14 cellular contexts compared by ENCODE assay signal in genomic region chr7:32161708-32162107, GRCh38.
DNase-seq lines count a peak whose midpoint lies in the region; ATAC-seq and TF ChIP-seq lines count a peak whose summit lies in the region.
"Had no signal": no experiment of that assay in that cellular context is flagged by ENCODE, and none has a peak within 500 bp of the region (broad histone marks: within the 10 kb centered on the region; RNA-seq: fewer than 3 reads in every experiment).

No MANE protein-coding gene starts in this region.

- TF ChIP-seq CTCF in heart right ventricle (IDR thresholded peaks at IDR 0.05), result no peak
- TF ChIP-seq CTCF in foreskin keratinocyte (conservative IDR thresholded peaks at IDR 0.05), result no peak

- H4K20me1 ChIP-seq in Karpas-422 (ENCODE audit: insufficient read depth, low read depth, low read length), result no peaks in the 10 kb centered on the region

- H3K4me3 ChIP-seq in heart right ventricle, result no peak overlapping the region
- no peak overlapping the region for H3K4me3 ChIP-seq in adipocyte (ENCODE audit: low read length)
- H3K4me3 ChIP-seq in Karpas-422 (ENCODE audit: low read length), result no peak overlapping the region

- peak overlapping the region; percentile 71 for H3K9ac ChIP-seq in adipocyte (ENCODE audit: low read length)
- H3K9ac ChIP-seq in Karpas-422 (ENCODE audit: low read length), result no peak overlapping the region

- DNase-seq in heart right ventricle (no peak), left cardiac atrium (no peak), adipocyte (ENCODE audit: low read depth) (peak; percentile 68), foreskin keratinocyte (peak; percentile 21 to 42), GDM1 (lab: John Stamatoyannopoulos, UW) (no peak), DMS 273 treated with DMSO at 0.1 percent for 48 hours (lab: John Stamatoyannopoulos, UW) (no peak), Karpas-422 (no peak), sciatic nerve (ENCODE audit: low spot score) (no peak)
- DNase-seq: activated CD8-positive, alpha-beta T cell treated with anti-CD3 and anti-CD28 coated beads for 36 hours; effector memory CD4-positive, alpha-beta T cell; glutamatergic neuron; naive thymus-derived CD4-positive, alpha-beta T cell; SIG-M5; stimulated activated naive CD8-positive, alpha-beta T cell treated with anti-CD3 and anti-CD28 coated beads, Interleukin-15, Interleukin-2, amounts not matched to agents 100 U/mL and 50 U/mL, for 24 hours had no signal

- no peaks in the 10 kb centered on the region for H3K79me2 ChIP-seq in Karpas-422 (ENCODE audit: low read length)

- ATAC-seq in heart right ventricle (no peak), left cardiac atrium (no peak), foreskin keratinocyte (no peak), sciatic nerve (no peak)
- ATAC-seq: activated CD8-positive, alpha-beta T cell treated with anti-CD3 and anti-CD28 coated beads for 36 hours; naive thymus-derived CD4-positive, alpha-beta T cell; stimulated activated naive CD8-positive, alpha-beta T cell treated with anti-CD3 and anti-CD28 coated beads, Interleukin-15, Interleukin-2, amounts not matched to agents 100 U/mL and 50 U/mL, for 24 hours had no signal

- H3K27ac ChIP-seq in heart right ventricle, result peak overlapping the region in 7 of 10 donors; percentile 22 to 88 (median 75)
- no peak overlapping the region for H3K27ac ChIP-seq in foreskin keratinocyte
- H3K27ac ChIP-seq in Karpas-422 (ENCODE audit: low read length), result no peak overlapping the region

- H3K27me3 ChIP-seq in heart right ventricle (no peaks in the 10 kb centered on the region), adipocyte (replicated peaks; ENCODE audit: control insufficient read depth, insufficient read depth, low read length) (no peaks in the 10 kb centered on the region), foreskin keratinocyte (no peaks in the 10 kb centered on the region), Karpas-422 (ENCODE audit: low read length) (0 out of 2 replicates have a peak, but pooled peaks cover 3% of the 10 kb centered on the region)

- H2AFZ ChIP-seq in Karpas-422 (ENCODE audit: low read length), result no peak overlapping the region

- H3K36me3 ChIP-seq in heart right ventricle (no peaks in the 10 kb centered on the region), adipocyte (ENCODE audit: control insufficient read depth, insufficient read depth, low read length, severe bottlenecking) (no peaks in the 10 kb centered on the region), Karpas-422 (ENCODE audit: insufficient read depth, low read length) (no peaks in the 10 kb centered on the region)

- intact Hi-C loops in heart right ventricle (cut with DNase I), result loop anchor here in 5 of 10 donors (5.0 to 10.0 kb wide), 3 partner anchors 89 to 377 kb away; partner anchors contain the start of gene PDE1C (in 3 of the 5)
- intact Hi-C loops in left cardiac atrium (cut with DNase I), result loop anchor here in 1 of 2 donors (10.0 kb wide), 1 partner anchor 287 kb away; no protein-coding TSS in a partner anchor
- intact Hi-C loops in sciatic nerve (cut with DNase I), result no loop called here

- H3K4me1 ChIP-seq in heart right ventricle (peaks cover 9 to 51% (median 38%) of the 10 kb centered on the region in 9 donors), adipocyte (ENCODE audit: control insufficient read depth, insufficient read depth, low read length) (peaks cover 37% of the 10 kb centered on the region), foreskin keratinocyte (peaks cover 43% of the 10 kb centered on the region), Karpas-422 (ENCODE audit: low read length) (no peaks in the 10 kb centered on the region)

- no peak overlapping the region for H3K4me2 ChIP-seq in Karpas-422 (ENCODE audit: low read depth, low read length, poor library complexity, severe bottlenecking)

- 49 to 53% methylated on average over 2 of the region's 2 CpGs for WGBS in heart right ventricle, 2 donors

- H3K9me3 ChIP-seq in heart right ventricle, result no peaks in the 10 kb centered on the region
- no peaks in the 10 kb centered on the region for H3K9me3 ChIP-seq in adipocyte (ENCODE audit: control insufficient read depth, low read length)
- no peaks in the 10 kb centered on the region for H3K9me3 ChIP-seq in Karpas-422 (ENCODE audit: low read length)

- no peaks in the 10 kb centered on the region for H3K9me2 ChIP-seq in Karpas-422 (replicated peaks; ENCODE audit: insufficient read depth, low read length)

Comparison
In these comparisons a context has a peak if more than half of its experiments do, and no peak if none do; other contexts are left out.
1. DNase-seq: peak in adipocyte (single experiment) and foreskin keratinocyte (2 of 2); none in heart right ventricle (0 of 2), left cardiac atrium (single experiment), GDM1 (single experiment), DMS 273 treated with DMSO at 0.1 percent for 48 hours (single experiment), Karpas-422 (single experiment) and sciatic nerve (single experiment).
2. H3K27ac ChIP-seq: peak in heart right ventricle (7 of 10); none in foreskin keratinocyte (single experiment) and Karpas-422 (single experiment).